In the genomic region with DNA sequence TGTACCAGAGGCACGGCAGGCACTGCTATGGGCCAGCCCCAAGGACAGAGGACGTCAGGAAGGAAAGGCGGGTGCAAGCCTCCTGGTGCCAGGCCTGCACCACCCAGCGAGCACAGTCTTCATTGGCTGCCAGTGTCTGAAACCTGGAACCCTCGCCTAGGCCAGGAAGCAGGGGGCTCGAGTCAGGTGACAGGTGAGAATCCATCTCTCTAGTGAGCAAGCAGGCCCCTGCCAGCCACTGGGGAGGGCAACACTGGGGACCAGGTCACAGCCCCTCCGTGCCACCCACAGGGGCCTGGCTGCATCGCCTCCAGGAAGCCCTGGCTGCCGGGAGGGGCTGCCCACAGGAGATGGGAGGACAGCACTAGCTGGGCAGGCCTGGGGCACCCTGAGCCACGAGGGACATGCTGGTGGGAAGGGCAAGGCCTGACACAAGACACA, we compare ENCODE assay signal across 1 cellular context.
TF ChIP-seq lines count a peak whose summit lies in the region.

No MANE protein-coding gene starts in this region.

TF ChIP-seq in GM12891, 5 proteins besides CTCF, POLR2A, EP300 and RAD21:
- TF ChIP-seq POLR2AphosphoS5 (IDR thresholded peaks at IDR 0.05; ENCODE audit: low read depth, low read length) (no peak), SPI1 (IDR thresholded peaks at IDR 0.05; ENCODE audit: low read depth, low read length) (no peak), PAX5 (IDR thresholded peaks at IDR 0.05; ENCODE audit: insufficient read depth, low read length, severe bottlenecking) (no peak), TAF1 (IDR thresholded peaks at IDR 0.05; ENCODE audit: low read depth, low read length) (no peak), POU2F2 (IDR thresholded peaks at IDR 0.05; ENCODE audit: low read depth, low read length) (no peak)
